ENCODE assay signal across 13 cellular contexts in the genomic region with DNA sequence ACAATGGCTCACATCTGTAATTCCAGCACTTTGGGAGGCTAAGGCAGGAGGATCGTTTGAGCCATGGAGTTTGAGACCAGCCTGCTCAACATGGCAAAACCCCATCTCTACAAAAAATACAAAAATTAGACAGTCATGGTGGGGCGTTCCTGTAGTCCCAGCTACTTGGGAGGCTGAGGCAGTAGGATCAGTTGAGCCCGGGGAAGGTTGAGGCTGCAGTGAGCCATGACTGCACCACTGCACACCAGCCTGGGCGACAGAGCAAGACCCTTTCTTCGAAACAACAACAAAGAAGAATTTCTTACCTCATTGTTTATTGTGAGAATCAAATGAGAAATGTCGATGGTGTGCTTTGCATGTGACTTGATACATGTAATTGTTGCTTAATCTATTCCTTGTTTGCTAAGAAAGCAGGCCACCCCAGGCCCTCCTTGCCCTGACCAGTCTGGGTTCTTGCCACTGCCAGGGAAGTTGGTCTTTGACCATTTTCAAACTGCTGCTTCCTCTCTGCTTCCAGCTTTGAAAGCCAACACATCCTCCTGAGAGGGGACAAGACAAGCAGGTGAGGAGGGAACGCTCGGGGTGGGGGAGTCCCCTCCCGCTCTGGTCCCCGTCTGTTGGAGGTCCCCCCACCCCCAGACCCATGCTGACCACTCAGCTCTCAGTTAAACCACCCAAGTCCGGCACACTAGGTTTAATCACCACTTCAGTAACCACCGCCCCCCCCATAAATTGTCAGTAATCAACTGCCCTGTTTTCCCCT. TPM values are rescaled to one million over a fixed set of nuclear protein-coding genes. Genes with fewer than 3 reads are reported as not detected.
DNase-seq lines count a peak whose midpoint lies in the region; ATAC-seq and TF ChIP-seq lines count a peak whose summit lies in the region.
"Had no signal": no experiment of that assay in that cellular context is flagged by ENCODE, and none has a peak within 500 bp of the region (broad histone marks: within the 10 kb centered on the region; RNA-seq: fewer than 3 reads in every experiment).

No MANE protein-coding gene starts in this region.

- peak overlapping the region; percentile 90 for H3K27ac Mint-ChIP-seq in activated T-cell treated with anti-CD3 and anti-CD28 coated beads, Interleukin-2, amount 50 U/mL, for 24 hours
- H3K27ac Mint-ChIP-seq in WTC11 (no peak overlapping the region), MCF 10A (ENCODE audit: low read depth, unreplicated experiment) (no peak overlapping the region)
- H3K27ac Mint-ChIP-seq in stimulated activated effector memory CD8-positive, alpha-beta T cell treated with anti-CD3 and anti-CD28 coated beads, Interleukin-12 subunit alpha, Interleukin-12 subunit beta, amount 100 ng/mL, for 72 hours, result peak overlapping the region; percentile 97
- H3K27ac Mint-ChIP-seq: HFFc6 had no signal

- intact Hi-C loops in MCF 10A (cut with micrococcal nuclease) (no loop called here), thyroid gland (cut with DNase I) (loop anchor here (10.0 kb wide), 1 partner anchor 180 kb away; a partner anchor contains a TSS)

- no peak overlapping the region for H3K4me3 ChIP-seq in fibroblast of villous mesenchyme (ENCODE audit: low read depth, low read length)
- H3K4me3 ChIP-seq in thyroid gland (replicated peaks in 1 of 3), result no peak overlapping the region
- H3K4me3 ChIP-seq: gastrocnemius medialis, smooth muscle cell had no signal

- no peaks in the 10 kb centered on the region for H3K9me3 Mint-ChIP-seq in activated T-cell treated with anti-CD3 and anti-CD28 coated beads, Interleukin-2, amount 50 U/mL, for 24 hours
- peaks cover 6% of the 10 kb centered on the region for H3K9me3 Mint-ChIP-seq in WTC11
- H3K9me3 Mint-ChIP-seq in stimulated activated effector memory CD8-positive, alpha-beta T cell treated with anti-CD3 and anti-CD28 coated beads, Interleukin-12 subunit alpha, Interleukin-12 subunit beta, amount 100 ng/mL, for 72 hours, result no peaks in the 10 kb centered on the region
- H3K9me3 Mint-ChIP-seq in MCF 10A (ENCODE audit: unreplicated experiment), result peaks cover 8% of the 10 kb centered on the region
- H3K9me3 Mint-ChIP-seq: HFFc6 had no signal

- POLR2A ChIA-PET in WTC11 (lab: Charles Lee) (no interaction called here), MCF 10A (lab: Yijun Ruan, JAX) (interaction anchor here (0.9 kb wide), 1 partner anchor 41 kb away, joined by 4 read pairs; no protein-coding TSS in a partner anchor)

- CTCF ChIA-PET in WTC11 (lab: Charles Lee) (interaction anchor here (1.0 to 4.3 kb wide), 23 partner anchors 9 to 372 kb away, joined by 3 to 71 read pairs (median 5); a partner anchor contains a TSS), MCF 10A (lab: Yijun Ruan, JAX) (interaction anchor here (0.7 kb wide), 1 partner anchor 16 kb away, joined by 3 read pairs; no protein-coding TSS in a partner anchor)

- no peak for DNase-seq in activated T-cell treated with anti-CD3 and anti-CD28 coated beads, Interleukin-2, amount 50 U/mL, for 24 hours
- DNase-seq in activated T-cell treated with anti-CD3 and anti-CD28 coated beads for 4 hours, result no peak
- DNase-seq in WTC11 (ENCODE audit: low spot score), result no peak
- DNase-seq in fibroblast of villous mesenchyme (ENCODE audit: low read depth), result peak; percentile 17
- no peak for DNase-seq in stimulated activated effector memory CD8-positive, alpha-beta T cell treated with anti-CD3 and anti-CD28 coated beads, Interleukin-12 subunit alpha, Interleukin-12 subunit beta, amount 100 ng/mL, for 72 hours (ENCODE audit: low spot score in 2 of 2)
- no peak for DNase-seq in MCF 10A (ENCODE audit: unreplicated experiment)
- no peak for DNase-seq in NCI-H187 treated with DMSO at 0.1 percent for 48 hours (lab: John Stamatoyannopoulos, UW)
- DNase-seq in thyroid gland, result no peak
- DNase-seq: activated CD4-positive, CD25-positive, alpha-beta regulatory T cell treated with anti-CD3 and anti-CD28 coated beads, Interleukin-2, amount 50 U/mL, for 72 hours; NCI-H1417 had no signal

- H3K4me1 Mint-ChIP-seq in activated T-cell treated with anti-CD3 and anti-CD28 coated beads, Interleukin-2, amount 50 U/mL, for 24 hours (ENCODE audit: low read depth), result peaks cover 77% of the 10 kb centered on the region
- peaks cover 18% of the 10 kb centered on the region for H3K4me1 Mint-ChIP-seq in WTC11
- peaks cover 64% of the 10 kb centered on the region for H3K4me1 Mint-ChIP-seq in stimulated activated effector memory CD8-positive, alpha-beta T cell treated with anti-CD3 and anti-CD28 coated beads, Interleukin-12 subunit alpha, Interleukin-12 subunit beta, amount 100 ng/mL, for 72 hours
- no peaks in the 10 kb centered on the region for H3K4me1 Mint-ChIP-seq in MCF 10A (ENCODE audit: insufficient read depth, unreplicated experiment)

- H3K4me1 ChIP-seq in thyroid gland, result no peaks in the 10 kb centered on the region

- no peaks in the 10 kb centered on the region for H3K9me3 ChIP-seq in thyroid gland
- H3K9me3 ChIP-seq: gastrocnemius medialis had no signal

- no peaks in the 10 kb centered on the region for H3K27me3 Mint-ChIP-seq in activated T-cell treated with anti-CD3 and anti-CD28 coated beads, Interleukin-2, amount 50 U/mL, for 24 hours
- H3K27me3 Mint-ChIP-seq in WTC11 (ENCODE audit: low read depth) (no peaks in the 10 kb centered on the region), MCF 10A (ENCODE audit: insufficient read depth, unreplicated experiment) (no peaks in the 10 kb centered on the region)

- H3K27me3 ChIP-seq in thyroid gland, result no peaks in the 10 kb centered on the region
- H3K27me3 ChIP-seq: gastrocnemius medialis had no signal

- BruUV-seq in MCF 10A (replicated peaks; lab: Mats Ljungman, UMichigan), result no TSS peak

- no peak overlapping the region for H3K4me3 Mint-ChIP-seq in activated T-cell treated with anti-CD3 and anti-CD28 coated beads, Interleukin-2, amount 50 U/mL, for 24 hours
- H3K4me3 Mint-ChIP-seq in WTC11 (no peak overlapping the region), MCF 10A (ENCODE audit: unreplicated experiment) (no peak overlapping the region)
- no peak overlapping the region for H3K4me3 Mint-ChIP-seq in stimulated activated effector memory CD8-positive, alpha-beta T cell treated with anti-CD3 and anti-CD28 coated beads, Interleukin-12 subunit alpha, Interleukin-12 subunit beta, amount 100 ng/mL, for 72 hours
- H3K4me3 Mint-ChIP-seq: HFFc6 had no signal

- no peaks in the 10 kb centered on the region for H3K36me3 ChIP-seq in thyroid gland
- H3K36me3 ChIP-seq: gastrocnemius medialis had no signal

- TF ChIP-seq POLR2A in thyroid gland (IDR thresholded peaks at IDR 0.05), result no peak

- no peak overlapping the region for H3K27ac ChIP-seq in thyroid gland
- H3K27ac ChIP-seq: gastrocnemius medialis had no signal

- TF ChIP-seq CTCF in WTC11 (IDR thresholded peaks at IDR 0.05), result no peak
- TF ChIP-seq CTCF in fibroblast of villous mesenchyme (IDR thresholded peaks at IDR 0.05; ENCODE audit: insufficient read depth, low read depth, low read length), result no peak
- TF ChIP-seq CTCF in MCF 10A (IDR thresholded peaks at IDR 0.05; ENCODE audit: unreplicated experiment), result no peak
- no peak for TF ChIP-seq CTCF in thyroid gland (IDR thresholded peaks at IDR 0.05)

- H3K36me3 Mint-ChIP-seq in activated T-cell treated with anti-CD3 and anti-CD28 coated beads, Interleukin-2, amount 50 U/mL, for 24 hours (ENCODE audit: low read depth), result peaks cover 93% of the 10 kb centered on the region
- H3K36me3 Mint-ChIP-seq in WTC11 (no peaks in the 10 kb centered on the region; the same call in 1 of the 2 replicates), MCF 10A (ENCODE audit: insufficient read depth, unreplicated experiment) (no peaks in the 10 kb centered on the region)
- peaks cover 98% of the 10 kb centered on the region for H3K36me3 Mint-ChIP-seq in stimulated activated effector memory CD8-positive, alpha-beta T cell treated with anti-CD3 and anti-CD28 coated beads, Interleukin-12 subunit alpha, Interleukin-12 subunit beta, amount 100 ng/mL, for 72 hours

- WGBS in thyroid gland, 2 donors, result 76 to 78% methylated on average over 12 of the region's 12 CpGs

- no peak for ATAC-seq in WTC11
- no peak for ATAC-seq in stimulated activated effector memory CD8-positive, alpha-beta T cell treated with anti-CD3 and anti-CD28 coated beads, Interleukin-12 subunit alpha, Interleukin-12 subunit beta, amount 100 ng/mL, for 72 hours

TF ChIP-seq in WTC11, 78 proteins besides CTCF, POLR2A, EP300 and RAD21:
- TF ChIP-seq RELA (CRISPR knock-in tag; IDR thresholded peaks at IDR 0.05; ENCODE audit: borderline replicate concordance) (no peak), ZNF121 (CRISPR knock-in tag; IDR thresholded peaks at IDR 0.05) (peak; percentile 61; the same call in 1 of the 2 replicates)

RNA-seq across cellular contexts. Expression of a gene that starts 47.3 kb away (rescaled TPM):
- total RNA-seq in WTC11 (2021), result 14.0 to 17.9 TPM (median 16.7 TPM) in 3 replicates
- 23.2 and 24.2 TPM in 2 replicates for total RNA-seq in fibroblast of villous mesenchyme
- 6.7 and 9.6 TPM in 2 replicates for total RNA-seq in MCF 10A (2022)
- total RNA-seq in thyroid gland, result 10 to 100 TPM; 26.6 to 33.3 (median 29.2) TPM

RNA-seq across cellular contexts. Expression of a gene that starts 55.8 kb away (rescaled TPM):
- 2.6 to 2.8 TPM (median 2.7 TPM) in 3 replicates for total RNA-seq in WTC11 (2021)
- 44.0 and 67.6 TPM in 2 replicates for total RNA-seq in fibroblast of villous mesenchyme
- total RNA-seq in MCF 10A (2022), result 8.0 and 14.5 TPM in 2 replicates
- 10 to 100 TPM; 14.1 to 33.5 (median 20.5) TPM for total RNA-seq in thyroid gland

Comparison
In these comparisons a context has a peak if more than half of its experiments do, and no peak if none do; other contexts are left out.
1. H3K27ac Mint-ChIP-seq: peak in activated T-cell treated with anti-CD3 and anti-CD28 coated beads, Interleukin-2, amount 50 U/mL, for 24 hours (single experiment) and stimulated activated effector memory CD8-positive, alpha-beta T cell treated with anti-CD3 and anti-CD28 coated beads, Interleukin-12 subunit alpha, Interleukin-12 subunit beta, amount 100 ng/mL, for 72 hours (single experiment); none in WTC11 (single experiment) and MCF 10A (single experiment).